8 cellular contexts compared by ENCODE assay signal in the genomic region with DNA sequence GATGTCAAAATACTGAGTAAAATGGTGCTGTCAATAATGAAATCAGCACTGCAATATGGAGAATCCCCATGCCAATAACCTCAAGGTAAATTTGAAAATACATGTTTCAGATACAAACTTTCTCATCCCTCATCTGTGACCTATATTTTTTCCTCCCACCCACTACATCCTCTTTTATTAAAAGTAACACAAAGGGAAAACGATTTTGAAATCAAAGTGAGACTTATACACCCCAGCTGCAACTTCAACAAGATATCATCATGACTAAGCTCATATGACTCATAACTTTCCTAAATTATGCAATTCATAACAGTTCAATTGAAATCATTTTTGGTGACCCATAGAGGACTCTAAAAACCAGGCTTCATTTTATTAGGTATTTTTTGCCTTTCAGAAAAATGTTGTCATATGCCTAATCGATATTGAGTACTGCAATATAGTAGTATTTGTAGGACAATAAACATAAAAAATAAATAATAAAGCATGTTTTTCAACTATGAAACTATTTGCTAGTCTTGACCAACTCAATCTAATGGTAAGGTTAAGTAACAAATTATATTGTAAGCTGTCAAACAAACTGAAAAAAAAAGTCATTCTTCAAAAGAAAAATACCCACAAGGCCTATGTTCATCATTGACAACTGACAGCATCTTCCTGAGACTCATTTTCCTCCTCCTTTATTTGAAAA. TPM values are rescaled to one million over a fixed set of nuclear protein-coding genes. Genes with fewer than 3 reads are reported as not detected.
DNase-seq lines count a peak whose midpoint lies in the region; ATAC-seq and TF ChIP-seq lines count a peak whose summit lies in the region.

No MANE protein-coding gene starts in this region.

- TF ChIP-seq CTCF in cardiac fibroblast (IDR thresholded peaks at IDR 0.05; ENCODE audit: low read depth, low read length) (no peak), osteocyte (IDR thresholded peaks at IDR 0.05) (no peak)

- H3K36me3 Mint-ChIP-seq in osteocyte (ENCODE audit: unreplicated experiment), result no peaks in the 10 kb centered on the region

- peak; percentile 61 for DNase-seq in GM04503 (ENCODE audit: low read depth)
- peak; percentile 89 for DNase-seq in NOMO-1 treated with DMSO at 0.1 percent for 48 hours (lab: John Stamatoyannopoulos, UW; ENCODE audit: unreplicated experiment)
- DNase-seq in cardiac fibroblast (ENCODE audit: low read depth in 2 of 2), result peak; percentile 89 to 91
- no peak for DNase-seq in osteocyte (ENCODE audit: extremely low spot score, unreplicated experiment)
- DNase-seq in SK-N-DZ (ENCODE audit: low spot score), result no peak
- no peak for DNase-seq in iPS-NIHi11 (ENCODE audit: low spot score)

- ATAC-seq in HG03378 (IDR thresholded peaks at IDR 0.05; ENCODE audit: unreplicated experiment) (no peak), GM18517 (IDR thresholded peaks at IDR 0.05; ENCODE audit: unreplicated experiment) (no peak)

- H3K27me3 Mint-ChIP-seq in osteocyte (ENCODE audit: unreplicated experiment), result no peaks in the 10 kb centered on the region

- peaks cover 70% of the 10 kb centered on the region for H3K4me1 Mint-ChIP-seq in osteocyte (ENCODE audit: unreplicated experiment)

- peak overlapping the region; percentile 97 for H3K27ac Mint-ChIP-seq in osteocyte (ENCODE audit: unreplicated experiment)

- peak overlapping the region; percentile 46 for H3K4me3 Mint-ChIP-seq in osteocyte (ENCODE audit: unreplicated experiment)

- peak overlapping the region in 1 of 2 donors; percentile 15 for H3K4me3 ChIP-seq in cardiac fibroblast (replicated peaks in 1 of 2; ENCODE audit: low read depth in 2 of 2, low read length in 2 of 2)

- no peaks in the 10 kb centered on the region for H3K9me3 Mint-ChIP-seq in osteocyte (ENCODE audit: unreplicated experiment)

RNA-seq across cellular contexts. Expression of gene ADAM17, which starts 3.0 kb away (rescaled TPM):
- 36.4 and 42.2 TPM in 2 replicates for total RNA-seq in osteocyte
- 25.0 and 26.8 TPM in 2 replicates for polyA plus RNA-seq in SK-N-DZ (2014; cell fraction: cytosol; rRNA removed)
- 17.0 and 17.3 TPM in 2 replicates for polyA plus RNA-seq in SK-N-DZ (2014; cell fraction: nucleus; rRNA removed)

Comparison
In these comparisons a context has a peak if more than half of its experiments do, and no peak if none do; other contexts are left out.
1. DNase-seq: peak in GM04503 (single experiment), NOMO-1 treated with DMSO at 0.1 percent for 48 hours (single experiment) and cardiac fibroblast (2 of 2); none in osteocyte (single experiment), SK-N-DZ (single experiment) and iPS-NIHi11 (single experiment).